8 cellular contexts compared by ENCODE assay signal in genomic region chr15:77187751-77188464, GRCh38.
DNase-seq lines count a peak whose midpoint lies in the region; ATAC-seq lines count a peak whose summit lies in the region.

No MANE protein-coding gene starts in this region.

- peak; percentile 57 for ATAC-seq in HG03432 (IDR thresholded peaks at IDR 0.05; ENCODE audit: unreplicated experiment)
- ATAC-seq in stimulated activated naive CD8-positive, alpha-beta T cell treated with anti-CD3 and anti-CD28 coated beads, Interleukin-15, amount 100 ng/mL, for 72 hours: no peak
- ATAC-seq in HG03354 (IDR thresholded peaks at IDR 0.05; ENCODE audit: poor library complexity, severe bottlenecking, unreplicated experiment): no peak
- no peak for ATAC-seq in GM21515 (IDR thresholded peaks at IDR 0.05; ENCODE audit: unreplicated experiment)

- H3K9me3 Mint-ChIP-seq in activated T-helper 1 cell treated with anti-CD3 and anti-CD28 coated beads, Interleukin-12 subunit alpha, Interleukin-12 subunit beta, Interleukin-2, Interleukin-4 antibody, amounts not matched to agents 30 ng/mL and 10 ng/mL and 1 ng/mL, durations not matched to agents 14 hours and 24 hours and 36 hours: no peaks in the 10 kb centered on the region
- H3K9me3 Mint-ChIP-seq in stimulated activated naive CD8-positive, alpha-beta T cell treated with anti-CD3 and anti-CD28 coated beads, Interleukin-15, amount 100 ng/mL, for 72 hours: no peaks in the 10 kb centered on the region

- intact Hi-C loops in activated T-helper 1 cell treated with anti-CD3 and anti-CD28 coated beads, Interleukin-12 subunit alpha, Interleukin-12 subunit beta, Interleukin-2, Interleukin-4 antibody, amounts not matched to agents 30 ng/mL and 10 ng/mL and 1 ng/mL, durations not matched to agents 14 hours and 24 hours and 36 hours (cut with micrococcal nuclease): loop anchor here (1.0 to 10.0 kb wide), 8 partner anchors 9 to 877 kb away; partner anchors contain the start of genes ETFA, HMG20A and PEAK1

- H3K27ac Mint-ChIP-seq in activated T-helper 1 cell treated with anti-CD3 and anti-CD28 coated beads, Interleukin-12 subunit alpha, Interleukin-12 subunit beta, Interleukin-2, Interleukin-4 antibody, amounts not matched to agents 30 ng/mL and 10 ng/mL and 1 ng/mL, durations not matched to agents 14 hours and 24 hours and 36 hours: peak overlapping the region; percentile 85
- H3K27ac Mint-ChIP-seq in stimulated activated naive CD8-positive, alpha-beta T cell treated with anti-CD3 and anti-CD28 coated beads, Interleukin-15, amount 100 ng/mL, for 72 hours: peak overlapping the region in 1 of 2 donors; percentile 79

- no peaks in the 10 kb centered on the region for H3K36me3 Mint-ChIP-seq in activated T-helper 1 cell treated with anti-CD3 and anti-CD28 coated beads, Interleukin-12 subunit alpha, Interleukin-12 subunit beta, Interleukin-2, Interleukin-4 antibody, amounts not matched to agents 30 ng/mL and 10 ng/mL and 1 ng/mL, durations not matched to agents 14 hours and 24 hours and 36 hours (ENCODE audit: low read depth)

- peaks cover 56% of the 10 kb centered on the region for H3K4me1 Mint-ChIP-seq in activated T-helper 1 cell treated with anti-CD3 and anti-CD28 coated beads, Interleukin-12 subunit alpha, Interleukin-12 subunit beta, Interleukin-2, Interleukin-4 antibody, amounts not matched to agents 30 ng/mL and 10 ng/mL and 1 ng/mL, durations not matched to agents 14 hours and 24 hours and 36 hours (ENCODE audit: low read depth)
- peaks cover 47% of the 10 kb centered on the region for H3K4me1 Mint-ChIP-seq in stimulated activated naive CD8-positive, alpha-beta T cell treated with anti-CD3 and anti-CD28 coated beads, Interleukin-15, amount 100 ng/mL, for 72 hours

- peak overlapping the region; percentile 39; the same call in 1 of the 2 replicates for H3K4me3 ChIP-seq in GM08714 (ENCODE audit: low read length)

- peak; percentile 12 for DNase-seq in activated T-helper 1 cell treated with anti-CD3 and anti-CD28 coated beads, Interleukin-12 subunit alpha, Interleukin-12 subunit beta, Interleukin-2, Interleukin-4 antibody, amounts not matched to agents 30 ng/mL and 10 ng/mL and 1 ng/mL, durations not matched to agents 14 hours and 24 hours and 36 hours (ENCODE audit: low spot score)
- peak; percentile 38 for DNase-seq in hepatic stellate cell (ENCODE audit: low spot score)
- no peak for DNase-seq in stimulated activated naive CD8-positive, alpha-beta T cell treated with anti-CD3 and anti-CD28 coated beads, Interleukin-15, amount 100 ng/mL, for 72 hours
- no peak for DNase-seq in epidermal melanocyte (ENCODE audit: insufficient read length, low spot score)

- H3K27me3 Mint-ChIP-seq in activated T-helper 1 cell treated with anti-CD3 and anti-CD28 coated beads, Interleukin-12 subunit alpha, Interleukin-12 subunit beta, Interleukin-2, Interleukin-4 antibody, amounts not matched to agents 30 ng/mL and 10 ng/mL and 1 ng/mL, durations not matched to agents 14 hours and 24 hours and 36 hours (ENCODE audit: insufficient read depth): no peaks in the 10 kb centered on the region
- H3K27me3 Mint-ChIP-seq in stimulated activated naive CD8-positive, alpha-beta T cell treated with anti-CD3 and anti-CD28 coated beads, Interleukin-15, amount 100 ng/mL, for 72 hours: no peaks in the 10 kb centered on the region

- H3K4me3 Mint-ChIP-seq in activated T-helper 1 cell treated with anti-CD3 and anti-CD28 coated beads, Interleukin-12 subunit alpha, Interleukin-12 subunit beta, Interleukin-2, Interleukin-4 antibody, amounts not matched to agents 30 ng/mL and 10 ng/mL and 1 ng/mL, durations not matched to agents 14 hours and 24 hours and 36 hours: peak overlapping the region; percentile 23
- peak overlapping the region; percentile 24 to 53 for H3K4me3 Mint-ChIP-seq in stimulated activated naive CD8-positive, alpha-beta T cell treated with anti-CD3 and anti-CD28 coated beads, Interleukin-15, amount 100 ng/mL, for 72 hours

Comparison
In these comparisons a context has a peak if more than half of its experiments do, and no peak if none do; other contexts are left out.
1. DNase-seq: peak in activated T-helper 1 cell treated with anti-CD3 and anti-CD28 coated beads, Interleukin-12 subunit alpha, Interleukin-12 subunit beta, Interleukin-2, Interleukin-4 antibody, amounts not matched to agents 30 ng/mL and 10 ng/mL and 1 ng/mL, durations not matched to agents 14 hours and 24 hours and 36 hours (single experiment) and hepatic stellate cell (single experiment); none in stimulated activated naive CD8-positive, alpha-beta T cell treated with anti-CD3 and anti-CD28 coated beads, Interleukin-15, amount 100 ng/mL, for 72 hours (0 of 2) and epidermal melanocyte (single experiment).